In the genomic region with DNA sequence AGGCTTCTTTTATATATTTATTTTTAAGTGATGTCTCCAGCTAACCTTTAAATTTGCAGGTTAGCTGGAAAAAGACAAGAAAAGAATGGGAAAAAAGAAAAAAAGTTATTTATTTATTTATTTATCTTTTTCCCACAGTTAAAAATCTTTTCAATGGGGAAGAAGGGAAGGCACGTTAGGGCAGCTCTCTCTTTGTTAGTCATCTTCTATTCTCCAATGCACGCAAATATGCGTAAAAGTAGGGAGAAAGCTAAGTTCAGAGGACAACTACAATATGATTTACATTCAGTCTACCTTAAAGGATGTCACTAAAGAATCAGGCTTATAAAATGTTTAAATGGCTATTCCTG, we compare ENCODE assay signal across 9 cellular contexts. TPM values are rescaled to one million over a fixed set of nuclear protein-coding genes. Genes with fewer than 3 reads are reported as not detected.
DNase-seq lines count a peak whose midpoint lies in the region; ATAC-seq, FAIRE-seq and TF ChIP-seq lines count a peak whose summit lies in the region.
"Had no signal": no experiment of that assay in that cellular context is flagged by ENCODE, and none has a peak within 500 bp of the region (broad histone marks: within the 10 kb centered on the region; RNA-seq: fewer than 3 reads in every experiment).

No MANE protein-coding gene starts in this region.

- H3K9ac ChIP-seq in kidney (ENCODE audit: low read length in 2 of 2), result no peak overlapping the region

- TF ChIP-seq EP300 in stomach (IDR thresholded peaks at IDR 0.05), result no peak

- intact Hi-C loops in kidney (cut with DNase I) (no loop called here), stomach (cut with DNase I; ENCODE audit: low total_unique reads) (no loop called here)

- no peak for TF ChIP-seq POLR2A in stomach (IDR thresholded peaks at IDR 0.05)

- H3K36me3 ChIP-seq in MG63 (no peaks in the 10 kb centered on the region), kidney (ENCODE audit: control insufficient read depth in 1 of 2, insufficient read depth in 2 of 2, low read length in 2 of 2) (no peaks in the 10 kb centered on the region), stomach (no peaks in the 10 kb centered on the region)

- FAIRE-seq in kidney (lab: Jason Lieb, UNC), result no peak

- TF ChIP-seq CTCF in astrocyte of the cerebellum (IDR thresholded peaks at IDR 0.05; ENCODE audit: low read depth, low read length, missing control alignments) (no peak), kidney (IDR thresholded peaks at IDR 0.05; ENCODE audit: borderline replicate concordance, extremely low read depth, insufficient read depth) (no peak), stomach (IDR thresholded peaks at IDR 0.05) (no peak)

- H3K27me3 ChIP-seq in MG63 (no peaks in the 10 kb centered on the region), stomach (peaks cover 0 to 4% (median 0%) of the 10 kb centered on the region in 3 donors)

- no peaks in the 10 kb centered on the region for H3K9me3 ChIP-seq in MG63
- H3K9me3 ChIP-seq in kidney (ENCODE audit: control insufficient read depth in 1 of 2, low read length in 2 of 2), result no peaks in the 10 kb centered on the region
- H3K9me3 ChIP-seq in stomach, result no peaks in the 10 kb centered on the region

- H3K4me3 ChIP-seq in MG63 (peak overlapping the region; percentile 42), astrocyte of the cerebellum (ENCODE audit: low read depth, low read length) (peak overlapping the region; percentile 54), kidney (ENCODE audit: low read length in 2 of 2) (peak overlapping the region; percentile 38 to 54), stomach (peak overlapping the region; percentile 44 to 50 (median 48))

- ATAC-seq in HG03139 (IDR thresholded peaks at IDR 0.05; ENCODE audit: unreplicated experiment) (no peak), HG02840 (IDR thresholded peaks at IDR 0.05; ENCODE audit: low FRiP score, unreplicated experiment) (no peak)

- no peak for DNase-seq in MG63
- no peak for DNase-seq in astrocyte of the cerebellum (ENCODE audit: low read depth)
- no peak for DNase-seq in kidney
- DNase-seq in stomach, result no peak
- DNase-seq in CD1c-positive myeloid dendritic cell (ENCODE audit: extremely low spot score), result no peak
- no peak for DNase-seq in NCI-H226
- DNase-seq: NCI-H2029 had no signal

- 30 to 53% (median 40%) methylated on average over 3 of the region's 3 CpGs for WGBS in stomach, 5 donors

- in situ Hi-C loops in astrocyte of the cerebellum (cut with HindIII; ENCODE audit: low sequenced_read_pairs), result no loop called here

- H3K27ac ChIP-seq in kidney (ENCODE audit: low read depth in 2 of 2, low read length in 2 of 2) (no peak overlapping the region), stomach (peak overlapping the region in 4 of 5 donors; percentile 23 to 62 (median 55))

- H3K4me1 ChIP-seq in kidney (ENCODE audit: control insufficient read depth in 1 of 2, insufficient read depth in 1 of 2, low read depth in 1 of 2, low read length in 2 of 2) (peaks cover 0 to 6% of the 10 kb centered on the region in 2 donors), stomach (peaks cover 9 to 31% (median 16%) of the 10 kb centered on the region in 4 donors)

RNA-seq across cellular contexts. Expression of a gene that starts 0.3 kb away (rescaled TPM):
- total RNA-seq in MG63 (2014; rRNA removed; shearing (Covaris generic); ENCODE audit: low replicate concordance), result 1.3 and 1.8 TPM in 2 replicates
- total RNA-seq in kidney, result 0.31 TPM
- 0.65 TPM for polyA plus RNA-seq in kidney (ENCODE audit: insufficient read depth, low read depth, low replicate concordance)
- 1 to 10 TPM in 2 of 5 donors, not detected in 3; 1.7 to 2.6 TPM for total RNA-seq in stomach
- under 1 TPM in 2 of 3 donors, not detected in 1; 0.31 to 0.48 TPM for polyA plus RNA-seq in stomach

RNA-seq across cellular contexts. Expression of a gene that starts 31.5 kb away (rescaled TPM):
- total RNA-seq in MG63 (2014; rRNA removed; shearing (Covaris generic); ENCODE audit: low replicate concordance), result 44.4 and 45.1 TPM in 2 replicates
- 42.9 TPM for total RNA-seq in kidney
- 102 TPM for polyA plus RNA-seq in kidney (ENCODE audit: insufficient read depth, low read depth, low replicate concordance)
- 100 to 1,000 TPM in 1 of 5 donors, 10 to 100 TPM in 3, not detected in 1; 14.6 to 144 (median 59.7) TPM for total RNA-seq in stomach
- polyA plus RNA-seq in stomach, result 10 to 100 TPM; 52.2 to 83.4 (median 59.7) TPM

Comparison
In these comparisons a context has a peak if more than half of its experiments do, and no peak if none do; other contexts are left out.
1. H3K27ac ChIP-seq: peak in stomach (4 of 5); none in kidney (0 of 2).
2. Peak in every context shown above with its lines, with median percentiles within 50 percentile points of each other: H3K4me3 ChIP-seq.